12 cellular contexts compared by ENCODE assay signal in genomic region chr5:54455413-54456157, GRCh38. TPM values are rescaled to one million over a fixed set of nuclear protein-coding genes. Genes with fewer than 3 reads are reported as not detected.
DNase-seq lines count a peak whose midpoint lies in the region; ATAC-seq and TF ChIP-seq lines count a peak whose summit lies in the region.
"Had no signal": no experiment of that assay in that cellular context is flagged by ENCODE, and none has a peak within 500 bp of the region (broad histone marks: within the 10 kb centered on the region; RNA-seq: fewer than 3 reads in every experiment).

TSS of gene HSPB3 (plus strand) at chr5:54455699. CDS start at chr5:54455790, 91 bp downstream.

- TF ChIP-seq POLR2A in gastrocnemius medialis (IDR thresholded peaks at IDR 0.05): peak; percentile 93 to 97

- H3K27ac ChIP-seq in cardiac muscle cell (peak within 1 kb of the TSS; percentile 99), gastrocnemius medialis (peak within 1 kb of the TSS; percentile 86 to 89 (median 86))

- intact Hi-C loops in gastrocnemius medialis (cut with DNase I; ENCODE audit: low total_unique reads): loop anchor here (2.0 kb wide), 2 partner anchors 29 to 1655 kb away; no protein-coding TSS in a partner anchor

- no peak for TF ChIP-seq CTCF in cardiac muscle cell (IDR thresholded peaks at IDR 0.05; ENCODE audit: low read depth, low read length)
- TF ChIP-seq CTCF in gastrocnemius medialis (IDR thresholded peaks at IDR 0.05 in 4 of 5, conservative IDR thresholded peaks at IDR 0.05 in 1 of 5): peak in 1 of 5 experiments; percentile 9
- no peak for TF ChIP-seq CTCF in BE2C (IDR thresholded peaks at IDR 0.05; ENCODE audit: low read depth, low read length)

- H3K4me3 ChIP-seq in cardiac muscle cell: peak within 1 kb of the TSS; percentile 20
- peak within 1 kb of the TSS; percentile 56 to 61 (median 58) for H3K4me3 ChIP-seq in gastrocnemius medialis
- no peak within 1 kb of the TSS for H3K4me3 ChIP-seq in BE2C (ENCODE audit: low read depth, low read length)
- H3K4me3 ChIP-seq: GM12878, pancreas had no signal

- H3K27me3 ChIP-seq in cardiac muscle cell: no peaks in the 10 kb centered on the region
- H3K27me3 ChIP-seq in gastrocnemius medialis: no peaks in the 10 kb centered on the region
- H3K27me3 ChIP-seq in BE2C: peaks cover 15% of the 10 kb centered on the region
- H3K27me3 ChIP-seq: pancreas had no signal

- H3K4me1 ChIP-seq in cardiac muscle cell (ENCODE audit: low read depth) (peaks cover 50% of the 10 kb centered on the region), gastrocnemius medialis (peaks cover 25 to 26% of the 10 kb centered on the region in 2 donors), BE2C (no peaks in the 10 kb centered on the region)

- H3K36me3 ChIP-seq in cardiac muscle cell: no peaks in the 10 kb centered on the region
- no peaks in the 10 kb centered on the region for H3K36me3 ChIP-seq in gastrocnemius medialis
- no peaks in the 10 kb centered on the region for H3K36me3 ChIP-seq in BE2C
- H3K36me3 ChIP-seq: pancreas had no signal

- no peaks in the 10 kb centered on the region for H3K9me3 ChIP-seq in cardiac muscle cell (ENCODE audit: low read depth)
- no peaks in the 10 kb centered on the region for H3K9me3 ChIP-seq in gastrocnemius medialis
- no peaks in the 10 kb centered on the region for H3K9me3 ChIP-seq in BE2C
- H3K9me3 ChIP-seq: pancreas had no signal

- peak; percentile 86 for DNase-seq in H4 (ENCODE audit: low spot score)
- peak; percentile 30 for DNase-seq in SW480 (ENCODE audit: low spot score)
- DNase-seq in cardiac muscle cell (ENCODE audit: low read depth in 1 of 2, low spot score in 1 of 2): peak; percentile 70 to 74
- peak; percentile 78 to 81 for DNase-seq in gastrocnemius medialis
- no peak for DNase-seq in GF-D8 (lab: John Stamatoyannopoulos, UW)
- no peak for DNase-seq in BE2C
- DNase-seq: OCI-M1, pancreas had no signal

- in situ Hi-C loops in gastrocnemius medialis (cut with MboI; ENCODE audit: low sequenced_read_pairs in 4 of 4): no loop called here

- peak; percentile 79 to 90 for ATAC-seq in gastrocnemius medialis
- ATAC-seq in GM19395 (IDR thresholded peaks at IDR 0.05; ENCODE audit: unreplicated experiment): no peak
- ATAC-seq in HG03469 (IDR thresholded peaks at IDR 0.05; ENCODE audit: unreplicated experiment): no peak
- ATAC-seq: GM12878; stimulated activated memory B cell treated with anti-CD40 and anti-IgM and Interleukin-4, amounts not matched to agents 10 μg/mL and 1 μg/mL and 100 μg/mL, for 72 hours had no signal

RNA-seq across cellular contexts. Expression of gene HSPB3, which starts in this region (rescaled TPM):
- total RNA-seq in H4 (2014; rRNA removed; shearing (Covaris generic)): 25.8 and 26.7 TPM in 2 replicates
- 45.4 and 79.4 TPM in 2 replicates for total RNA-seq in cardiac muscle cell
- 51.7 and 57.3 TPM in 2 replicates for polyA plus RNA-seq in cardiac muscle cell
- 100 to 1,000 TPM in 3 of 4 donors, 10 to 100 TPM in 1; 68.1 to 510 (median 204) TPM for total RNA-seq in gastrocnemius medialis
- not detected for polyA plus RNA-seq in BE2C (2012; ENCODE audit: insufficient read depth, insufficient read length, low read depth)
- total RNA-seq: GM12878, pancreas had no signal

Comparison
In these comparisons a context has a peak if more than half of its experiments do, and no peak if none do; other contexts are left out.
1. DNase-seq: peak in H4 (single experiment), SW480 (single experiment), cardiac muscle cell (2 of 2) and gastrocnemius medialis (2 of 2); none in GF-D8 (single experiment) and BE2C (single experiment).
2. ATAC-seq: peak in gastrocnemius medialis (2 of 2); none in GM19395 (single experiment) and HG03469 (single experiment).